ENCODE assay signal across 4 cellular contexts in the genomic region with DNA sequence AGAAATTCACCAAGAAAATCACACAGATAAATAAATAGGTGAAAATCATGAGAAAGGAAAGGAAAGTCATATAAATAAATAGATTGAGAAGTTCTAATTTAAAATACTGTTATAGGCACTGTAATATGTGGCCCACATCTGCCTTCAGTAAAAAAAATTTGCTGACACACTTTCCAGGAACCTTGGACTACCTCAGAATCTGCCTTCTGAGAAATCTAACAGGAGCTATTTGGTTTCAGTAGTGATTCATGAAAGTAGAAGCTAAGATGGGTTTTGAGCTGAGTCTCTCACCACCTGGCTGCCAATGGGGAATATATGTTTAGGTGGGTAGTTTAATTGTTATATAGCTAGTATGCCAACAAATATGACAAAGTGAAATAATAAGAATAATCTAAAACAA.
"Had no signal": no experiment of that assay in that cellular context is flagged by ENCODE, and none has a peak within 500 bp of the region (broad histone marks: within the 10 kb centered on the region; RNA-seq: fewer than 3 reads in every experiment).

No MANE protein-coding gene starts in this region.

- H3K27ac Mint-ChIP-seq: GM23338, H9 had no signal

- DNase-seq: H9, HCEC 1CT, IMR-90 had no signal

- H3K4me1 Mint-ChIP-seq: GM23338 had no signal

- ATAC-seq: GM23338 had no signal

- H3K4me2 ChIP-seq: GM23338 had no signal

- H3K4me3 Mint-ChIP-seq: GM23338, H9 had no signal

- H2AFZ ChIP-seq: GM23338 had no signal

- H3K4me3 ChIP-seq: GM23338 had no signal
